Comparison of ENCODE assay signal across 8 cellular contexts in the genomic region with DNA sequence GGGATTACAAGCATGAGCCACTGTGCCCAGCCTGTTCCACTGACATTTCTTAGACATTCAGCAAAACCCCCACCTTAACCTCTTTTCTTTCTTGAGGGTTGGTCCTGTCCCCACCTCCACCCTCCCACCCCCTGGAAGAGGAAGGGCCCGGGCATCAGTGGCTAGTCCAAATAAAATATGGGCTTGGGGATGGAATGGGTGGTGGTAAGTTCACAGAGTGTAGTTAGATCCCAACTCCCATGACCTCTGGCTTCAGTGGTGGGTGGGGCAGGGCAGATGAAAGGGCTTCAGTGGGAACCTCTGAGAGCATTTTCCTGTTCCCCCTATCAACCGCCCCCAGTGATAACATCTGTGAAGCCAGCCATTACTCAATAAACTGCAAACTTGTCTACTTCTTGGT. TPM values are rescaled to one million over a fixed set of nuclear protein-coding genes. Genes with fewer than 3 reads are reported as not detected.
"Had no signal": no experiment of that assay in that cellular context is flagged by ENCODE, and none has a peak within 500 bp of the region (broad histone marks: within the 10 kb centered on the region; RNA-seq: fewer than 3 reads in every experiment).

No MANE protein-coding gene starts in this region.

- H3K4me3 ChIP-seq: mucosa of descending colon, ovary, SK-N-MC had no signal

- H3K9me3 Mint-ChIP-seq: activated naive CD4-positive, alpha-beta T cell treated with anti-CD3 and anti-CD28 coated beads, Interleukin-2, amount 50 U/mL, for 24 hours; activated T-helper 17 cell treated with anti-CD3 and anti-CD28 coated beads, Interleukin-2, amount 50 U/mL, for 72 hours; endodermal cell; naive thymus-derived CD8-positive, alpha-beta T cell had no signal

- H3K4me3 Mint-ChIP-seq: activated naive CD4-positive, alpha-beta T cell treated with anti-CD3 and anti-CD28 coated beads, Interleukin-2, amount 50 U/mL, for 24 hours; activated T-helper 17 cell treated with anti-CD3 and anti-CD28 coated beads, Interleukin-2, amount 50 U/mL, for 72 hours; endodermal cell had no signal

- H3K27ac Mint-ChIP-seq: activated naive CD4-positive, alpha-beta T cell treated with anti-CD3 and anti-CD28 coated beads, Interleukin-2, amount 50 U/mL, for 24 hours; activated T-helper 17 cell treated with anti-CD3 and anti-CD28 coated beads, Interleukin-2, amount 50 U/mL, for 72 hours; endodermal cell had no signal

- H3K27me3 ChIP-seq: brain microvascular endothelial cell, ovary had no signal

- H3K36me3 ChIP-seq: ovary had no signal

- H3K27me3 Mint-ChIP-seq: activated naive CD4-positive, alpha-beta T cell treated with anti-CD3 and anti-CD28 coated beads, Interleukin-2, amount 50 U/mL, for 24 hours; activated T-helper 17 cell treated with anti-CD3 and anti-CD28 coated beads, Interleukin-2, amount 50 U/mL, for 72 hours had no signal

- H3K27ac ChIP-seq: brain microvascular endothelial cell, ovary, SK-N-MC had no signal

- H3K9me3 ChIP-seq: mucosa of descending colon, ovary had no signal

RNA-seq across cellular contexts. Expression of a gene that starts 20.9 kb away (rescaled TPM):
- total RNA-seq: naive thymus-derived CD8-positive, alpha-beta T cell had no signal
